Comparison of ENCODE assay signal across 19 cellular contexts in the genomic region with DNA sequence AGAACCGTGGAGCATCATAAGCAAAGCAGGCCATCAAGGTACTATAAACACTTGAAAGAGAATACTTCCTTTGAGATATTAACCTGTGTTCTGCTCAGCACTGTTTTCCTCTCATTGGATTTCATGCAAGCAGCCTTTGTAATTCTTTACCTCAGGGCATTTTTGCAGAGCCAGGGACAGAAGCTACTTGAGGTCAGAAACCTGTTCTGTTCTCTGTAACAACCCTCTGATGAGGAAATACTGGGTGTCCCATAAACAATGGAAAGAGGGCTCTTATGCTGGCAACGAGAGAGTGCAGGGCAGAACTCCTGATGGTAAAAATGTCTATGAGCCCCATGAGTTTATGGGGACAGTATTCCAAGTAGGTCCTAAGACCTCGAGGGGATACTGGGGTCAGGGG.
"Had no signal": no experiment of that assay in that cellular context is flagged by ENCODE, and none has a peak within 500 bp of the region (broad histone marks: within the 10 kb centered on the region; RNA-seq: fewer than 3 reads in every experiment).

No MANE protein-coding gene starts in this region.

- H3K27me3 ChIP-seq: transverse colon, uterus had no signal

- H3K4me3 ChIP-seq: lung, transverse colon, uterus had no signal

- DNase-seq: activated CD4-positive, alpha-beta memory T cell treated with anti-CD3 and anti-CD28 coated beads, Interleukin-2, amount 10 ng/mL, durations not matched to agents 7 days and 5 days; activated CD8-positive, alpha-beta memory T cell treated with anti-CD3 and anti-CD28 coated beads, Interleukin-2, amount 10 ng/mL, durations not matched to agents 7 days and 5 days; activated naive CD8-positive, alpha-beta T cell treated with anti-CD3 and anti-CD28 coated beads for 36 hours; amniotic stem cell; dermis blood vessel endothelial cell; effector memory CD4-positive, alpha-beta T cell; foreskin melanocyte; hypothalamus; kidney; posterior cingulate gyrus; retina; stimulated activated CD4-positive, alpha-beta T cell treated with anti-CD3 and anti-CD28 coated beads, Interleukin-12 subunit alpha, Interleukin-12 subunit beta, amount 100 ng/mL, for 4 hours; stimulated activated CD4-positive, alpha-beta T cell treated with anti-CD3 and anti-CD28 coated beads, Interleukin-1b, Interleukin-23, amount 100 ng/mL, for 48 hours; stimulated activated CD8-positive, alpha-beta memory T cell treated with anti-CD3 and anti-CD28 coated beads, Interleukin-4, amount 100 ng/mL, for 48 hours; stimulated activated naive CD8-positive, alpha-beta T cell treated with anti-CD3 and anti-CD28 coated beads, Interleukin-15, Interleukin-2, amounts not matched to agents 100 U/mL and 50 U/mL, for 24 hours; transverse colon; uterus had no signal

- H3K9me3 ChIP-seq: transverse colon, uterus had no signal

- FAIRE-seq: kidney, TTC549 had no signal

- H3K4me1 ChIP-seq: transverse colon, uterus had no signal

- H3K36me3 ChIP-seq: transverse colon, uterus had no signal

- H3K27ac ChIP-seq: transverse colon, uterus had no signal
